ENCODE assay signal across 1 cellular context in genomic region chr11:73779084-73779902, GRCh38.
A peak's percentile ranks its signal among the peaks of the same experiment; 100 is the strongest.
TF ChIP-seq lines count a peak whose summit lies in the region.

No MANE protein-coding gene starts in this region.

TF ChIP-seq in HepG2, 621 proteins besides CTCF, POLR2A, EP300 and RAD21 (continued from another document):
- TF ChIP-seq NFYC (CRISPR knock-in tag; IDR thresholded peaks at IDR 0.05) (peak; percentile 85), ZNF672 (CRISPR knock-in tag; IDR thresholded peaks at IDR 0.05) (no peak), ZFP82 (CRISPR knock-in tag; IDR thresholded peaks at IDR 0.05; ENCODE audit: borderline replicate concordance) (peak; percentile 60; the same call in 1 of the 2 replicates), ZNF292 (CRISPR knock-in tag; IDR thresholded peaks at IDR 0.05; ENCODE audit: borderline replicate concordance, low read depth) (no peak), HOXA9 (CRISPR knock-in tag; IDR thresholded peaks at IDR 0.05; ENCODE audit: borderline replicate concordance) (no peak), SMAD3 (CRISPR knock-in tag; IDR thresholded peaks at IDR 0.05) (peak; percentile 53), ZMYM3 (CRISPR knock-in tag; IDR thresholded peaks at IDR 0.05) (no peak; the same call in 1 of the 2 replicates), KAT8 (CRISPR knock-in tag; IDR thresholded peaks at IDR 0.05) (peak; percentile 84), NR2F2 (IDR thresholded peaks at IDR 0.05; ENCODE audit: borderline replicate concordance, low read depth) (0 out of 2 replicates have a peak, but pooled peaks have one; percentile 31), ZBTB7A (CRISPR knock-in tag; IDR thresholded peaks at IDR 0.05) (no peak), U2AF1 (optimal IDR thresholded peaks at IDR 0.05; ENCODE audit: low read depth, low read length) (no peak), ZNF607 (CRISPR knock-in tag; IDR thresholded peaks at IDR 0.05; ENCODE audit: borderline replicate concordance) (no peak), TEAD3 (CRISPR knock-in tag; optimal IDR thresholded peaks at IDR 0.05; ENCODE audit: borderline replicate concordance) (no peak), SKI (IDR thresholded peaks at IDR 0.05; ENCODE audit: partially characterized antibody) (peak; percentile 56), ZNF773 (CRISPR knock-in tag; IDR thresholded peaks at IDR 0.05; ENCODE audit: borderline replicate concordance) (no peak), ZNF253 (CRISPR knock-in tag; IDR thresholded peaks at IDR 0.05; ENCODE audit: borderline replicate concordance) (no peak), PATZ1 (CRISPR knock-in tag; IDR thresholded peaks at IDR 0.05) (peak; percentile 63; the same call in 1 of the 2 replicates), ZNF644 (CRISPR knock-in tag; IDR thresholded peaks at IDR 0.05; ENCODE audit: low read depth) (no peak), IKZF5 (CRISPR knock-in tag; IDR thresholded peaks at IDR 0.05) (0 out of 2 replicates have a peak, but pooled peaks have one; percentile 43), ATRX (CRISPR knock-in tag; IDR thresholded peaks at IDR 0.05; ENCODE audit: borderline replicate concordance) (no peak), NR0B2 (CRISPR knock-in tag; IDR thresholded peaks at IDR 0.05) (no peak), ATF3 (CRISPR knock-in tag; IDR thresholded peaks at IDR 0.05) (peak; percentile 93), ZNF121 (CRISPR knock-in tag; IDR thresholded peaks at IDR 0.05) (peak; percentile 37), GMEB1 (CRISPR knock-in tag; IDR thresholded peaks at IDR 0.05; ENCODE audit: borderline replicate concordance) (peak; percentile 94), TCF7 (IDR thresholded peaks at IDR 0.05; ENCODE audit: low read depth) (no peak), ATF1 (CRISPR knock-in tag; IDR thresholded peaks at IDR 0.05) (peak; percentile 83), MBNL3 (CRISPR knock-in tag; conservative IDR thresholded peaks at IDR 0.05) (no peak), ZNF703 (CRISPR knock-in tag; IDR thresholded peaks at IDR 0.05; ENCODE audit: borderline replicate concordance) (no peak), ARID4A (CRISPR knock-in tag; IDR thresholded peaks at IDR 0.05; ENCODE audit: borderline replicate concordance) (peak; percentile 92; the same call in 1 of the 2 replicates), PLRG1 (conservative IDR thresholded peaks at IDR 0.05) (no peak), GPN1 (CRISPR knock-in tag; IDR thresholded peaks at IDR 0.05; ENCODE audit: borderline replicate concordance) (no peak), MTF2 (CRISPR knock-in tag; IDR thresholded peaks at IDR 0.05; ENCODE audit: borderline replicate concordance) (no peak), ZNF572 (CRISPR knock-in tag; IDR thresholded peaks at IDR 0.05) (no peak), ZNF768 (CRISPR knock-in tag; IDR thresholded peaks at IDR 0.05) (no peak), THAP11 (CRISPR knock-in tag; IDR thresholded peaks at IDR 0.05) (peak; percentile 85), ERF (CRISPR knock-in tag; IDR thresholded peaks at IDR 0.05) (peak; percentile 94; the same call in 1 of the 2 replicates), KLF6 (CRISPR knock-in tag; IDR thresholded peaks at IDR 0.05) (no peak)
